Comparison of ENCODE assay signal across 16 cellular contexts in the genomic region with DNA sequence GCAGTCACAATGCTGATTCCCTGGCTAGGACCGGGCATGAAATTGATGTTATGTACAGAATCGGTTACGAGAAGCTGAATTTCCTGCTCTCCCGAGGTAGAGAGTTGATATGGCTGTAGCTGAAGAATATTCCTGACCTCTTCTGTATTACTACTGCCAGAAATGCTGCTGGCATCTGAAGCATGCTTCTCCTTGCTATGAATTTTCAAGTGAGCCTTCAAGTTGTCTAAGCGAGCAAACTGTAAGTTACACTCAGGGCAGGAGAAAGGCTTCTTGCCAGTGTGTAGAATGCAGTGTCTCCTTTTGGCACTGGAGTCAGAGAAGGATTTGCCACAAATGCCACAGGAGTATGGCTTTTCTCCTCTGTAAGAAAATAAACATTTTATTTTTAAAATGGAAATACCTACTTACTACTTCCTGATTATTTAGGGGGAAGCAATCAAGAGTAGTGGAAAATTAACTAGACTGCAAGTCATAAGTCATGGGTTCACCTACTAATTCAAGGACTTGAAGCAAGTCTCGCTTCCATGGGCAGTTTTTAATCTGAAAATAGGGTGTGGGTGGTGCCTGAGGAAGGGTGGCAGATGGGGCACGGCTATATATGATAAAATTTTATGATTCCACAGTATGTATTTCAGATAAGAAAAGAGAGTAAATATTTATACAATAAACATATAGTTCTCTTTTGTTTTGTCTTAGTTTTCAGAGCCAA. TPM values are rescaled to one million over a fixed set of nuclear protein-coding genes. Genes with fewer than 3 reads are reported as not detected.
DNase-seq lines count a peak whose midpoint lies in the region; ATAC-seq and TF ChIP-seq lines count a peak whose summit lies in the region.
"Had no signal": no experiment of that assay in that cellular context is flagged by ENCODE, and none has a peak within 500 bp of the region (broad histone marks: within the 10 kb centered on the region; RNA-seq: fewer than 3 reads in every experiment).

No MANE protein-coding gene starts in this region.

- peaks cover 7% of the 10 kb centered on the region for H3K9me1 ChIP-seq in IMR-90 (ENCODE audit: insufficient read depth, low read length)

- H3K9ac ChIP-seq in IMR-90 (ENCODE audit: low read depth, low read length) = no peak overlapping the region

- no peaks in the 10 kb centered on the region for H3K9me3 ChIP-seq in CD4-positive, CD25-positive, alpha-beta regulatory T cell (ENCODE audit: control insufficient read depth in 2 of 2, low read length in 2 of 2)
- H3K9me3 ChIP-seq in IMR-90 (ENCODE audit: control insufficient read depth, insufficient read depth, low read length) (no peaks in the 10 kb centered on the region), hepatocyte (ENCODE audit: low read depth) (no peaks in the 10 kb centered on the region)
- H3K9me3 ChIP-seq: ascending aorta, sigmoid colon had no signal

- TF ChIP-seq CTCF in IMR-90 (conservative IDR thresholded peaks at IDR 0.05; ENCODE audit: low read depth, low read length) = no peak
- no peak for TF ChIP-seq CTCF in hepatocyte (IDR thresholded peaks at IDR 0.05; ENCODE audit: poor library complexity)
- no peak for TF ChIP-seq CTCF in foreskin fibroblast (IDR thresholded peaks at IDR 0.05; ENCODE audit: low read depth, low read length)

- no peak overlapping the region for H3K4ac ChIP-seq in IMR-90 (ENCODE audit: low read depth, low read length)

- H3K4me3 Mint-ChIP-seq in CD4-positive, CD25-positive, alpha-beta regulatory T cell = peak overlapping the region in 3 of 4 donors; percentile 21 to 35 (median 23)
- H3K4me3 Mint-ChIP-seq: activated B cell treated with CpG ODN at 0.5 μM for 24 hours; T-helper 1 cell treated with Interleukin-12 subunit alpha and Interleukin-12 subunit beta and Interleukin-4 antibody, amounts not matched to agents 30 μg/mL and 1 μg/mL, for 36 hours had no signal

- no CpG with 5 or more reads among the region's 7 CpGs for WGBS in IMR-90 (ENCODE audit: extremely low coverage in 2 of 2, insufficient read length in 1 of 2), 2 experiments
- WGBS in hepatocyte (ENCODE audit: low lambda C conversion rate, missing lambda C conversion rate) = 87% methylated on average over 7 of the region's 7 CpGs

- no peaks in the 10 kb centered on the region for H3K27me3 Mint-ChIP-seq in CD4-positive, CD25-positive, alpha-beta regulatory T cell
- H3K27me3 Mint-ChIP-seq: activated B cell treated with CpG ODN at 0.5 μM for 24 hours had no signal

- H3K27me3 ChIP-seq in CD4-positive, CD25-positive, alpha-beta regulatory T cell (ENCODE audit: control insufficient read depth, insufficient read depth, low read length) = no peaks in the 10 kb centered on the region
- H3K27me3 ChIP-seq in IMR-90 (ENCODE audit: control insufficient read depth, insufficient read depth, low read length) (no peaks in the 10 kb centered on the region), hepatocyte (no peaks in the 10 kb centered on the region)
- H3K27me3 ChIP-seq: ascending aorta, sigmoid colon had no signal

- H3K79me2 ChIP-seq in hepatocyte = peaks cover 6% of the 10 kb centered on the region

- peaks cover 9% of the 10 kb centered on the region for H3K4me1 ChIP-seq in CD4-positive, CD25-positive, alpha-beta regulatory T cell (ENCODE audit: control insufficient read depth, insufficient read depth, low read length, poor library complexity, severe bottlenecking)
- H3K4me1 ChIP-seq in IMR-90 (ENCODE audit: control insufficient read depth, insufficient read depth, low read length) (peaks cover 5% of the 10 kb centered on the region), hepatocyte (ENCODE audit: insufficient read depth) (no peaks in the 10 kb centered on the region)
- H3K4me1 ChIP-seq: ascending aorta, sigmoid colon had no signal

- H3K4me2 ChIP-seq in IMR-90 (ENCODE audit: low read depth, low read length) (no peak overlapping the region), hepatocyte (no peak overlapping the region)

- H3K36me3 Mint-ChIP-seq in CD4-positive, CD25-positive, alpha-beta regulatory T cell = peaks cover 64% of the 10 kb centered on the region

- H2AFZ ChIP-seq in IMR-90 (replicated peaks; ENCODE audit: low read length, poor library complexity) = no peak overlapping the region
- H2AFZ ChIP-seq in hepatocyte = no peak overlapping the region

- no peaks in the 10 kb centered on the region for H3K9me3 Mint-ChIP-seq in CD4-positive, CD25-positive, alpha-beta regulatory T cell
- H3K9me3 Mint-ChIP-seq: activated B cell treated with CpG ODN at 0.5 μM for 24 hours; T-helper 1 cell treated with Interleukin-12 subunit alpha and Interleukin-12 subunit beta and Interleukin-4 antibody, amounts not matched to agents 30 μg/mL and 1 μg/mL, for 36 hours had no signal

- no peak overlapping the region for H3K14ac ChIP-seq in IMR-90 (replicated peaks; ENCODE audit: low read depth, low read length)

- no peak overlapping the region for H2AK9ac ChIP-seq in IMR-90 (replicated peaks; ENCODE audit: low read depth, low read length, poor library complexity)

- no peaks in the 10 kb centered on the region for H3K9me2 ChIP-seq in hepatocyte (replicated peaks; ENCODE audit: insufficient read depth)

- no peak overlapping the region for H3K18ac ChIP-seq in IMR-90 (ENCODE audit: low read depth, low read length)

- H2BK120ac ChIP-seq in IMR-90 (ENCODE audit: low read depth, low read length) = no peak overlapping the region

- no peak for TF ChIP-seq RAD21 in IMR-90 (IDR thresholded peaks at IDR 0.05; ENCODE audit: low read length)

- H4K20me1 ChIP-seq in IMR-90 (ENCODE audit: insufficient read depth, low read length) (no peaks in the 10 kb centered on the region; the same call in 1 of the 2 replicates), hepatocyte (ENCODE audit: insufficient read depth, poor library complexity, severe bottlenecking) (no peaks in the 10 kb centered on the region)

- in situ Hi-C loops in IMR-90 (cut with MboI; ENCODE audit: low sequenced_read_pairs) = no loop called here

- no peak overlapping the region for H2AK5ac ChIP-seq in IMR-90 (ENCODE audit: low read depth, low read length)

- no peak overlapping the region for H2BK5ac ChIP-seq in IMR-90 (ENCODE audit: low read depth, low read length, poor library complexity, severe bottlenecking)

- peaks cover 19 to 76% (median 54%) of the 10 kb centered on the region in 4 donors for H3K4me1 Mint-ChIP-seq in CD4-positive, CD25-positive, alpha-beta regulatory T cell

- H3K36me3 ChIP-seq in CD4-positive, CD25-positive, alpha-beta regulatory T cell (ENCODE audit: control insufficient read depth, insufficient read depth, low read length) = peaks cover 96% of the 10 kb centered on the region
- peaks cover 36% of the 10 kb centered on the region for H3K36me3 ChIP-seq in IMR-90 (ENCODE audit: control insufficient read depth, insufficient read depth, low read length)
- H3K36me3 ChIP-seq in hepatocyte (replicated peaks; ENCODE audit: insufficient read depth, low read depth) = no peaks in the 10 kb centered on the region

- no peak overlapping the region for H3K56ac ChIP-seq in IMR-90 (ENCODE audit: extremely low read depth, insufficient read depth, low read length)

- H2BK20ac ChIP-seq in IMR-90 (ENCODE audit: low read depth, low read length) = no peak overlapping the region

- CTCF ChIA-PET in IMR-90 (lab: Yijun Ruan, JAX) = no interaction called here

- H3K27ac ChIP-seq in CD4-positive, CD25-positive, alpha-beta regulatory T cell (ENCODE audit: insufficient read depth, low read length, poor library complexity, severe bottlenecking) = no peak overlapping the region
- H3K27ac ChIP-seq in IMR-90 (ENCODE audit: insufficient read depth, low read length) (no peak overlapping the region), hepatocyte (peak overlapping the region; percentile 67)
- H3K27ac ChIP-seq: ascending aorta, sigmoid colon had no signal

- no peak overlapping the region for H3K23ac ChIP-seq in IMR-90 (ENCODE audit: low read depth, low read length)

- H2BK15ac ChIP-seq in IMR-90 (ENCODE audit: low read depth, low read length) = no peak overlapping the region

- H4K8ac ChIP-seq in IMR-90 (ENCODE audit: low read depth in 2 of 2, low read length in 2 of 2) = no peak overlapping the region

- no peak for ATAC-seq in CD4-positive, CD25-positive, alpha-beta regulatory T cell (ENCODE audit: low read depth in 2 of 2)
- ATAC-seq in IMR-90 (ENCODE audit: low read depth) = peak; percentile 62
- no peak for ATAC-seq in HG03342 (IDR thresholded peaks at IDR 0.05; ENCODE audit: unreplicated experiment)

- intact Hi-C loops in IMR-90 (cut with micrococcal nuclease) = no loop called here

- H3K4me3 ChIP-seq in CD4-positive, CD25-positive, alpha-beta regulatory T cell (ENCODE audit: low read depth, low read length) = no peak overlapping the region
- H3K4me3 ChIP-seq in IMR-90 (ENCODE audit: insufficient read depth, low read depth, low read length) = no peak overlapping the region
- H3K4me3 ChIP-seq in hepatocyte = no peak overlapping the region
- H3K4me3 ChIP-seq in foreskin fibroblast (ENCODE audit: low read depth in 1 of 2, low read length in 2 of 2) = no peak overlapping the region
- H3K4me3 ChIP-seq: ascending aorta, sigmoid colon had no signal

- BruUV-seq in IMR-90 (replicated peaks; lab: Mats Ljungman, UMichigan) = no TSS peak

- H4K91ac ChIP-seq in IMR-90 (ENCODE audit: insufficient read depth, low read depth, low read length) = no peak overlapping the region

- peak overlapping the region in 2 of 3 donors; percentile 27 to 42 for H3K27ac Mint-ChIP-seq in CD4-positive, CD25-positive, alpha-beta regulatory T cell
- H3K27ac Mint-ChIP-seq: T-helper 1 cell treated with Interleukin-12 subunit alpha and Interleukin-12 subunit beta and Interleukin-4 antibody, amounts not matched to agents 30 μg/mL and 1 μg/mL, for 36 hours had no signal

- H4K5ac ChIP-seq in IMR-90 (ENCODE audit: low read depth, low read length) = no peak overlapping the region

- no peak for DNase-seq in CD4-positive, CD25-positive, alpha-beta regulatory T cell
- DNase-seq in IMR-90 = no peak
- DNase-seq in hepatocyte (ENCODE audit: low spot score) = no peak
- DNase-seq in renal cortical epithelial cell (ENCODE audit: low read depth) = peak; percentile 84
- DNase-seq in foreskin fibroblast = no peak
- DNase-seq in NCI-H1417 treated with DMSO at 0.1 percent for 48 hours (lab: John Stamatoyannopoulos, UW) = no peak
- DNase-seq: activated B cell treated with CpG ODN at 0.5 μM for 24 hours; activated gamma-delta T cell treated with Interleukin-2 at 50 U/mL for 16 hours; foreskin melanocyte; left ventricle myocardium superior; NCI-H526; sigmoid colon; stimulated activated CD4-positive, alpha-beta T cell treated with anti-CD3 and anti-CD28 coated beads, Interleukin-1b, Interleukin-23, amount 100 ng/mL, for 48 hours had no signal

- POLR2A ChIA-PET in IMR-90 (lab: Charles Lee; ENCODE audit: unreplicated experiment) = no interaction called here

- dilution Hi-C loops in IMR-90 (cut with HindIII; ENCODE audit: low sequenced_read_pairs, unreplicated experiment) = no loop called here

- TF ChIP-seq POLR2A in IMR-90 (IDR thresholded peaks at IDR 0.05; ENCODE audit: low read depth, low read length) = no peak

- peaks cover 15 to 44% of the 10 kb centered on the region in 2 experiments; a peak in 3 of 4 replicates for H3K79me1 ChIP-seq in IMR-90 (ENCODE audit: low read depth in 1 of 2, low read length in 2 of 2)

RNA-seq across cellular contexts. Expression of a gene that starts 10.8 kb away (rescaled TPM):
- total RNA-seq in CD4-positive, CD25-positive, alpha-beta regulatory T cell = 166 TPM
- polyA plus RNA-seq in CD4-positive, CD25-positive, alpha-beta regulatory T cell = 10 to 100 TPM; 14.6 to 20.9 (median 17.2) TPM
- total RNA-seq in IMR-90 (2012; rRNA removed) (28.6 and 30.5 TPM in 2 replicates), hepatocyte (38.2 and 46.5 TPM in 2 replicates), renal cortical epithelial cell (37.9 and 41.2 TPM in 2 replicates)
- polyA plus RNA-seq in IMR-90 (2012; rRNA removed) (57.1 and 59.1 TPM in 2 replicates), hepatocyte (51.2 and 52.7 TPM in 2 replicates)
- 24.7 and 32.0 TPM in 2 replicates for polyA plus RNA-seq in IMR-90 (2012; cell fraction: cytosol; rRNA removed)
- 387 and 626 TPM in 2 replicates for polyA plus RNA-seq in IMR-90 (2012; cell fraction: nucleus; rRNA removed; ENCODE audit: low replicate concordance)

RNA-seq across cellular contexts. Expression of a gene that starts 16.7 kb away (rescaled TPM):
- 20.2 TPM for total RNA-seq in CD4-positive, CD25-positive, alpha-beta regulatory T cell
- polyA plus RNA-seq in CD4-positive, CD25-positive, alpha-beta regulatory T cell = 10 to 100 TPM in 3 of 4 donors, 1 to 10 TPM in 1; 9.2 to 11.9 (median 10.5) TPM
- total RNA-seq in IMR-90 (2012; rRNA removed) = 7.9 and 10.3 TPM in 2 replicates
- 2.1 and 2.3 TPM in 2 replicates for polyA plus RNA-seq in IMR-90 (2012; rRNA removed)
- 0.63 and 0.75 TPM in 2 replicates for polyA plus RNA-seq in IMR-90 (2012; cell fraction: cytosol; rRNA removed)
- polyA plus RNA-seq in IMR-90 (2012; cell fraction: nucleus; rRNA removed; ENCODE audit: low replicate concordance) = 1.1 and 2.2 TPM in 2 replicates
- total RNA-seq in hepatocyte = 6.7 and 6.9 TPM in 2 replicates
- polyA plus RNA-seq in hepatocyte = 2.5 and 3.8 TPM in 2 replicates
- 8.0 and 16.1 TPM in 2 replicates for total RNA-seq in renal cortical epithelial cell

RNA-seq across cellular contexts. Expression of a gene that starts 25.8 kb away (rescaled TPM):
- 30.2 TPM for total RNA-seq in CD4-positive, CD25-positive, alpha-beta regulatory T cell
- polyA plus RNA-seq in CD4-positive, CD25-positive, alpha-beta regulatory T cell = 10 to 100 TPM in 3 of 4 donors, 1 to 10 TPM in 1; 9.5 to 14.8 (median 12.4) TPM
- total RNA-seq in IMR-90 (2012; rRNA removed) = 8.3 and 9.0 TPM in 2 replicates
- 7.1 and 7.7 TPM in 2 replicates for polyA plus RNA-seq in IMR-90 (2012; rRNA removed)
- 5.2 and 6.0 TPM in 2 replicates for polyA plus RNA-seq in IMR-90 (2012; cell fraction: cytosol; rRNA removed)
- polyA plus RNA-seq in IMR-90 (2012; cell fraction: nucleus; rRNA removed; ENCODE audit: low replicate concordance) = 18.1 and 25.2 TPM in 2 replicates
- 9.3 and 15.3 TPM in 2 replicates for total RNA-seq in hepatocyte
- 19.2 and 25.1 TPM in 2 replicates for polyA plus RNA-seq in hepatocyte
- 17.0 and 17.7 TPM in 2 replicates for total RNA-seq in renal cortical epithelial cell

RNA-seq across cellular contexts. Expression of a gene that starts 25.9 kb away (rescaled TPM):
- total RNA-seq in CD4-positive, CD25-positive, alpha-beta regulatory T cell = 0.91 TPM
- under 1 TPM; 0.24 to 0.72 (median 0.39) TPM for polyA plus RNA-seq in CD4-positive, CD25-positive, alpha-beta regulatory T cell
- total RNA-seq in IMR-90 (2012; rRNA removed) (0.18 and 1.4 TPM in 2 replicates), hepatocyte (2.2 and 2.6 TPM in 2 replicates), renal cortical epithelial cell (0.17 and 13.3 TPM in 2 replicates)
- polyA plus RNA-seq in IMR-90 (2012; rRNA removed) (0.07 and 0.15 TPM in 2 replicates), hepatocyte (2.9 and 3.8 TPM in 2 replicates)
- 0.09 and 0.12 TPM in 2 replicates for polyA plus RNA-seq in IMR-90 (2012; cell fraction: cytosol; rRNA removed)
- 0.06 and 0.09 TPM in 2 replicates for polyA plus RNA-seq in IMR-90 (2012; cell fraction: nucleus; rRNA removed; ENCODE audit: low replicate concordance)
